In the genomic region with DNA sequence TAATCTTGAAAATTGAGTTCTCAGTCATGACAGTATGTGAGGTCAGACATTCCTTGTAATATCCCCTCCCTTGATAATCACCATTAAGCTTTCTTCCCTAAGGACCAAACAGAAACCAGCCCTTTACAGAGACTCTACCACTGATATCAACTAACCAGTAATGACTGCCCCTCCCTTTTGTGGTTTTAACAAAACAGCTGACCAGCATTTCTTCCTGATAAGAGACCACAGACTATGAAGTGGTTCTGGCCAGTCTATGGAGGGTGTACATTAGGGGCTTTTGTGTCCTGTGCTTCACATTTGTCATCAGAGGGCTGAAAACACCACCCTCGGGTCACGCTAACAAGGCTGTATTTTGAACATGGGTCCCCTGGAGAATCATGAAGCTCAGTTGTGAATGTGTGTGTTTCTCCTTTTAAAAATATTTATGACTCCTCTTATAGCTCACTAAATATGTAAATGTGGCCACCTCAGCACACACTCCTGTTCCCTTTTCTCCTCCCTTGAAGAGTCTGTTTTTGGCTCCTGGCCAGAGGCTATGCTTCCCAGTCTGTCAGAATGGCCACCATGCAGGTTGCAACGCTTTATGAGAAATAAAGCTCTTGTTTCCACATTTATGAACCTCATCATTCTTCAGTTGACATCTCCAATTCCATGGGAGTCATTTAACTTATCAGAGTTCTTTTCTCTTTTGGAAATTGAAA, we compare ENCODE assay signal across 9 cellular contexts.
A peak's percentile ranks its signal among the peaks of the same experiment; 100 is the strongest.
DNase-seq lines count a peak whose midpoint lies in the region; ATAC-seq lines count a peak whose summit lies in the region.
"Had no signal": no experiment of that assay in that cellular context is flagged by ENCODE, and none has a peak within 500 bp of the region (broad histone marks: within the 10 kb centered on the region; RNA-seq: fewer than 3 reads in every experiment).

No MANE protein-coding gene starts in this region.

- peaks cover 8 to 13% of the 10 kb centered on the region in 2 donors for H3K27me3 Mint-ChIP-seq in CD4-positive, alpha-beta memory T cell
- peaks cover 8% of the 10 kb centered on the region for H3K27me3 Mint-ChIP-seq in T-helper 2 cell treated with Interferon-gamma antibody and Interleukin-4, amounts not matched to agents 5 μg/mL and 100 μg/mL, for 36 hours (ENCODE audit: low read depth)
- peaks cover 13% of the 10 kb centered on the region for H3K27me3 Mint-ChIP-seq in activated naive CD4-positive, alpha-beta T cell treated with anti-CD3 and anti-CD28 coated beads for 36 hours (ENCODE audit: low read depth)

- intact Hi-C loops in CD4-positive, alpha-beta memory T cell (cut with micrococcal nuclease): no loop called here
- intact Hi-C loops in activated naive CD4-positive, alpha-beta T cell treated with anti-CD3 and anti-CD28 coated beads for 36 hours (cut with micrococcal nuclease): loop anchor here (1.0 to 10.0 kb wide), 2 partner anchors 234 to 599 kb away; no protein-coding TSS in a partner anchor

- CTCF ChIA-PET in CD4-positive, alpha-beta memory T cell (lab: Charles Lee; ENCODE audit: partially characterized antibody): interaction anchor here (0.9 to 2.7 kb wide), 13 partner anchors 9 to 762 kb away, joined by 3 to 10 read pairs (median 3); no protein-coding TSS in a partner anchor
- CTCF ChIA-PET in activated naive CD4-positive, alpha-beta T cell treated with anti-CD3 and anti-CD28 coated beads for 36 hours (lab: Charles Lee): interaction anchor here (0.6 to 4.3 kb wide), 17 partner anchors 10 to 938 kb away, joined by 3 to 31 read pairs (median 4); a partner anchor contains a TSS

- peak; percentile 40 for DNase-seq in ELF-1 (ENCODE audit: low read depth, low spot score)
- DNase-seq in NCI-H1436 (lab: John Stamatoyannopoulos, UW): peak; percentile 60
- DNase-seq in fibroblast of peridontal ligament (ENCODE audit: extremely low read depth): peak; percentile 8
- no peak for DNase-seq in CD4-positive, alpha-beta memory T cell
- no peak for DNase-seq in activated CD4-positive, CD25-positive, alpha-beta regulatory T cell (lab: John Stamatoyannopoulos, UW)
- DNase-seq in T-helper 2 cell treated with Interferon-gamma antibody and Interleukin-4, amounts not matched to agents 5 μg/mL and 100 μg/mL, for 36 hours (ENCODE audit: low spot score): no peak
- DNase-seq in activated naive CD4-positive, alpha-beta T cell treated with anti-CD3 and anti-CD28 coated beads for 36 hours: no peak

- no peaks in the 10 kb centered on the region for H3K36me3 Mint-ChIP-seq in CD4-positive, alpha-beta memory T cell
- no peaks in the 10 kb centered on the region for H3K36me3 Mint-ChIP-seq in T-helper 2 cell treated with Interferon-gamma antibody and Interleukin-4, amounts not matched to agents 5 μg/mL and 100 μg/mL, for 36 hours (ENCODE audit: low read depth)
- H3K36me3 Mint-ChIP-seq in activated naive CD4-positive, alpha-beta T cell treated with anti-CD3 and anti-CD28 coated beads for 36 hours (ENCODE audit: low read depth): no peaks in the 10 kb centered on the region

- peak; percentile 27 for ATAC-seq in HG02623 (IDR thresholded peaks at IDR 0.05; ENCODE audit: unreplicated experiment)

- H3K27ac Mint-ChIP-seq in CD4-positive, alpha-beta memory T cell: no peak overlapping the region
- no peak overlapping the region for H3K27ac Mint-ChIP-seq in T-helper 2 cell treated with Interferon-gamma antibody and Interleukin-4, amounts not matched to agents 5 μg/mL and 100 μg/mL, for 36 hours
- H3K27ac Mint-ChIP-seq in activated naive CD4-positive, alpha-beta T cell treated with anti-CD3 and anti-CD28 coated beads for 36 hours: no peak overlapping the region

- no peaks in the 10 kb centered on the region for H3K9me3 Mint-ChIP-seq in CD4-positive, alpha-beta memory T cell
- H3K9me3 Mint-ChIP-seq in T-helper 2 cell treated with Interferon-gamma antibody and Interleukin-4, amounts not matched to agents 5 μg/mL and 100 μg/mL, for 36 hours: no peaks in the 10 kb centered on the region
- H3K9me3 Mint-ChIP-seq in activated naive CD4-positive, alpha-beta T cell treated with anti-CD3 and anti-CD28 coated beads for 36 hours: no peaks in the 10 kb centered on the region

- POLR2A ChIA-PET in CD4-positive, alpha-beta memory T cell (lab: Charles Lee; ENCODE audit: partially characterized antibody): no interaction called here

- H3K4me1 Mint-ChIP-seq in CD4-positive, alpha-beta memory T cell: peaks cover 0 to 9% (median 6%) of the 10 kb centered on the region in 4 donors
- peaks cover 10% of the 10 kb centered on the region for H3K4me1 Mint-ChIP-seq in T-helper 2 cell treated with Interferon-gamma antibody and Interleukin-4, amounts not matched to agents 5 μg/mL and 100 μg/mL, for 36 hours (ENCODE audit: low read depth)
- peaks cover 8% of the 10 kb centered on the region for H3K4me1 Mint-ChIP-seq in activated naive CD4-positive, alpha-beta T cell treated with anti-CD3 and anti-CD28 coated beads for 36 hours (ENCODE audit: low read depth)

- H3K36me3 ChIP-seq in CD4-positive, alpha-beta memory T cell (ENCODE audit: insufficient read depth, low read length): no peaks in the 10 kb centered on the region

- no peak overlapping the region for H3K4me3 ChIP-seq in CD4-positive, alpha-beta memory T cell (ENCODE audit: low read length in 2 of 2)
- H3K4me3 ChIP-seq: body of pancreas had no signal

- H3K27me3 ChIP-seq in CD4-positive, alpha-beta memory T cell (ENCODE audit: insufficient read depth, low read length): no peaks in the 10 kb centered on the region
- H3K27me3 ChIP-seq: body of pancreas had no signal

- H3K9me3 ChIP-seq in CD4-positive, alpha-beta memory T cell (ENCODE audit: control insufficient read depth in 1 of 2, low read length in 2 of 2): no peaks in the 10 kb centered on the region
- H3K9me3 ChIP-seq: body of pancreas had no signal

- H3K4me3 Mint-ChIP-seq in CD4-positive, alpha-beta memory T cell: no peak overlapping the region
- H3K4me3 Mint-ChIP-seq in T-helper 2 cell treated with Interferon-gamma antibody and Interleukin-4, amounts not matched to agents 5 μg/mL and 100 μg/mL, for 36 hours: no peak overlapping the region
- no peak overlapping the region for H3K4me3 Mint-ChIP-seq in activated naive CD4-positive, alpha-beta T cell treated with anti-CD3 and anti-CD28 coated beads for 36 hours

- no peak overlapping the region for H3K27ac ChIP-seq in CD4-positive, alpha-beta memory T cell (ENCODE audit: low read depth, low read length)
- H3K27ac ChIP-seq: body of pancreas had no signal

- H3K4me1 ChIP-seq in CD4-positive, alpha-beta memory T cell (ENCODE audit: insufficient read depth, low read length): no peaks in the 10 kb centered on the region
- H3K4me1 ChIP-seq: body of pancreas had no signal

Comparison
In these comparisons a context has a peak if more than half of its experiments do, and no peak if none do; other contexts are left out.
1. DNase-seq: peak in ELF-1 (single experiment), NCI-H1436 (single experiment) and fibroblast of peridontal ligament (single experiment); none in CD4-positive, alpha-beta memory T cell (0 of 5), activated CD4-positive, CD25-positive, alpha-beta regulatory T cell (0 of 4), T-helper 2 cell treated with Interferon-gamma antibody and Interleukin-4, amounts not matched to agents 5 μg/mL and 100 μg/mL, for 36 hours (single experiment) and activated naive CD4-positive, alpha-beta T cell treated with anti-CD3 and anti-CD28 coated beads for 36 hours (single experiment).